Comparison of ENCODE assay signal across 8 cellular contexts in the genomic region with DNA sequence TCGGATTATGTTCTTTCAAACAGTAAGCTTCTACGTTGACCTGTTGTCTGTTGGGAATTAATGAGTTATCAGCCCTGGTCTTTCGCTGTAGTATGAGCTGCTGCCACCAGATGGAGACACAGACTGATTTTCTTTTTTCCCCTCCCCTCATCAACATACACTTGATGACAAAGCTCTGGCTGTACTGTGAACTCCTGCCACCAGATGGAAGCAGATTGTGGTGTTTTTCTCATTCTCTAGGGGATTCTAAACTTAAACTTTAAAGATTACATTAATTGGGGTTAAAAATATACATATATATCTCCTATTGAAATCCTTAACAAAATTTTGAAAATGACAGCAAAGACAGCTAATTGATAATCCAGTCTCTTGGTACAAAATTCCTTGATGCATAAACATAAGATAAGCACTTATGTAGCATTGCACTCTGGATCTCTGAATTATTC. TPM values are rescaled to one million over a fixed set of nuclear protein-coding genes. Genes with fewer than 3 reads are reported as not detected.
A peak's percentile ranks its signal among the peaks of the same experiment; 100 is the strongest.
DNase-seq lines count a peak whose midpoint lies in the region; ATAC-seq and TF ChIP-seq lines count a peak whose summit lies in the region.

No MANE protein-coding gene starts in this region.

- CTCF ChIA-PET in activated CD4-positive, alpha-beta memory T cell treated with anti-CD3 and anti-CD28 coated beads for 36 hours (lab: Charles Lee), result interaction anchor here (0.5 to 2.8 kb wide), 32 partner anchors 12 to 1333 kb away, joined by 3 to 40 read pairs (median 5); a partner anchor contains a TSS

- in situ Hi-C loops in Caki2 (cut with HindIII; ENCODE audit: low pct_unique_long_range_greater_than_20kb, low sequenced_read_pairs), result no loop called here

- peak overlapping the region; percentile 45 for H3K27ac Mint-ChIP-seq in activated CD4-positive, alpha-beta memory T cell treated with anti-CD3 and anti-CD28 coated beads for 36 hours
- H3K27ac Mint-ChIP-seq in memory B cell, result peak overlapping the region; percentile 82

- POLR2A ChIA-PET in activated CD4-positive, alpha-beta memory T cell treated with anti-CD3 and anti-CD28 coated beads for 36 hours (lab: Charles Lee), result interaction anchor here (0.6 kb wide), 1 partner anchor 147 kb away, joined by 3 read pairs; no protein-coding TSS in a partner anchor

- H3K36me3 Mint-ChIP-seq in activated CD4-positive, alpha-beta memory T cell treated with anti-CD3 and anti-CD28 coated beads for 36 hours, result peaks cover 15% of the 10 kb centered on the region
- peaks cover 2% of the 10 kb centered on the region for H3K36me3 Mint-ChIP-seq in memory B cell

- peak; percentile 56 for TF ChIP-seq CTCF in GM20000 (IDR thresholded peaks at IDR 0.05; ENCODE audit: extremely low read depth, missing control alignments)

- no peaks in the 10 kb centered on the region for H3K9me3 Mint-ChIP-seq in activated CD4-positive, alpha-beta memory T cell treated with anti-CD3 and anti-CD28 coated beads for 36 hours
- H3K9me3 Mint-ChIP-seq in memory B cell, result peaks cover 1% of the 10 kb centered on the region

- ATAC-seq in HG03571 (IDR thresholded peaks at IDR 0.05; ENCODE audit: unreplicated experiment), result peak; percentile 92
- ATAC-seq in memory B cell (ENCODE audit: low read depth), result peak; percentile 68

- peak; percentile 71 for DNase-seq in Caki2 (ENCODE audit: low read depth)
- DNase-seq in GM20000 (ENCODE audit: low spot score), result peak; percentile 34
- peak; percentile 61 for DNase-seq in NCI-H748 treated with DMSO at 0.1 percent for 48 hours (lab: John Stamatoyannopoulos, UW)
- peak; percentile 77 for DNase-seq in activated CD4-positive, alpha-beta memory T cell treated with anti-CD3 and anti-CD28 coated beads for 36 hours
- peak; percentile 52 for DNase-seq in effector CD4-positive, alpha-beta T cell
- DNase-seq in memory B cell (ENCODE audit: low spot score in 2 of 2), result peak; percentile 69 to 72
- peak; percentile 43 for DNase-seq in stimulated activated CD8-positive, alpha-beta memory T cell treated with anti-CD3 and anti-CD28 coated beads, Interleukin-4, amount 100 ng/mL, for 24 hours (ENCODE audit: low read depth)

- no peak overlapping the region for H3K4me3 Mint-ChIP-seq in activated CD4-positive, alpha-beta memory T cell treated with anti-CD3 and anti-CD28 coated beads for 36 hours
- H3K4me3 Mint-ChIP-seq in memory B cell, result no peak overlapping the region

- peaks cover 18% of the 10 kb centered on the region for H3K4me1 Mint-ChIP-seq in activated CD4-positive, alpha-beta memory T cell treated with anti-CD3 and anti-CD28 coated beads for 36 hours (ENCODE audit: low read depth)
- peaks cover 3% of the 10 kb centered on the region for H3K4me1 Mint-ChIP-seq in memory B cell

- H3K27me3 Mint-ChIP-seq in activated CD4-positive, alpha-beta memory T cell treated with anti-CD3 and anti-CD28 coated beads for 36 hours, result no peaks in the 10 kb centered on the region
- H3K27me3 Mint-ChIP-seq in memory B cell, result no peaks in the 10 kb centered on the region

- intact Hi-C loops in activated CD4-positive, alpha-beta memory T cell treated with anti-CD3 and anti-CD28 coated beads for 36 hours (cut with micrococcal nuclease), result loop anchor here (1.0 to 5.0 kb wide), 5 partner anchors 42 to 763 kb away; no protein-coding TSS in a partner anchor

RNA-seq across cellular contexts. Expression of a gene that starts 44.8 kb away (rescaled TPM):
- 486 and 552 TPM in 2 replicates for total RNA-seq in Caki2 (2014; rRNA removed; shearing (Covaris generic); ENCODE audit: low replicate concordance)
- total RNA-seq in activated CD4-positive, alpha-beta memory T cell treated with anti-CD3 and anti-CD28 coated beads for 36 hours, result 100 to 1,000 TPM; 119 to 120 TPM

RNA-seq across cellular contexts. Expression of a gene that starts 46.8 kb away (rescaled TPM):
- total RNA-seq in Caki2 (2014; rRNA removed; shearing (Covaris generic); ENCODE audit: low replicate concordance), result 0.30 and 0.41 TPM in 2 replicates
- 1 to 10 TPM; 2.1 to 3.2 TPM for total RNA-seq in activated CD4-positive, alpha-beta memory T cell treated with anti-CD3 and anti-CD28 coated beads for 36 hours

Comparison
In these comparisons a context has a peak if more than half of its experiments do, and no peak if none do; other contexts are left out.
1. Peak in every context shown above with its lines: DNase-seq and ATAC-seq.